20 cellular contexts compared by ENCODE assay signal in the genomic region with DNA sequence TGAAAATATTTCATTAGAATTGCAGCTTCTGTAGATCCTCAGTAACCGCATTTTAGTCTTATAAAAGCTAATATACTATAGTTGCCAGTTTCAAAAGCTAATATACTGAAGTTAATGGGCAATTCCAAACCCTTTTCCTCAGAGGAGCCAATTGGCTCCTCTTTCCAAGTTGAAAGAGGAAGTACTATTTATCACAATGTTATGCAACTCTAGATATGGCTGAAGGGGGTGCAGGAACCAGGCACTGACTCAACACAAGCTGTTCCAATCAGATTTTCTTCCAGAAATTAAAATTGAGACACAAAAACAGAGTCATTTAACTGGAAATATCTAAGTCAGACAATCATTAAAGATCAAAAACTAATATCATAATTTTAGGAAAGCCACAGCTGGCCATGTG.
"Had no signal": no experiment of that assay in that cellular context is flagged by ENCODE, and none has a peak within 500 bp of the region (broad histone marks: within the 10 kb centered on the region; RNA-seq: fewer than 3 reads in every experiment).

No MANE protein-coding gene starts in this region.

- DNase-seq: activated B cell treated with CpG ODN at 0.5 μM for 24 hours; activated CD4-positive, alpha-beta memory T cell treated with anti-CD3 and anti-CD28 coated beads, Interleukin-2, amount 10 ng/mL, durations not matched to agents 7 days and 5 days; activated CD4-positive, alpha-beta T cell treated with anti-CD3 and anti-CD28 coated beads for 48 hours; activated naive CD4-positive, alpha-beta T cell treated with Interleukin-2 at 50 U/mL for 16 hours; activated T-cell treated with anti-CD3 and anti-CD28 coated beads, Interleukin-2, amount 50 U/mL, for 24 hours; brain microvascular endothelial cell; cortex of kidney; gastrocnemius medialis; head of caudate nucleus; occipital lobe; retina; stimulated activated CD4-positive, alpha-beta T cell treated with anti-CD3 and anti-CD28 coated beads, Interleukin-12 subunit alpha, Interleukin-12 subunit beta, amount 100 ng/mL, for 4 hours; stimulated activated CD4-positive, alpha-beta T cell treated with anti-CD3 and anti-CD28 coated beads, Interleukin-1b, Interleukin-23, amount 100 ng/mL, for 48 hours; stimulated activated CD8-positive, alpha-beta memory T cell treated with anti-CD3 and anti-CD28 coated beads, Interleukin-4, amount 100 ng/mL, for 48 hours; stimulated activated naive CD4-positive, alpha-beta T cell; tibial artery had no signal

- H3K36me3 ChIP-seq: brain microvascular endothelial cell, gastrocnemius medialis, tibial artery had no signal

- H3K27me3 Mint-ChIP-seq: activated B cell treated with CpG ODN at 0.5 μM for 24 hours; activated CD4-positive, alpha-beta memory T cell treated with anti-CD3 and anti-CD28 coated beads, Interleukin-2, amount 10 ng/mL, durations not matched to agents 7 days and 5 days; activated T-cell treated with anti-CD3 and anti-CD28 coated beads, Interleukin-2, amount 50 U/mL, for 24 hours; central memory CD8-positive, alpha-beta T cell; memory B cell had no signal

- H3K36me3 Mint-ChIP-seq: memory B cell had no signal

- H3K27ac ChIP-seq: brain microvascular endothelial cell, gastrocnemius medialis, tibial artery had no signal

- H3K4me3 Mint-ChIP-seq: activated B cell treated with CpG ODN at 0.5 μM for 24 hours; activated CD4-positive, alpha-beta memory T cell treated with anti-CD3 and anti-CD28 coated beads, Interleukin-2, amount 10 ng/mL, durations not matched to agents 7 days and 5 days; activated T-cell treated with anti-CD3 and anti-CD28 coated beads, Interleukin-2, amount 50 U/mL, for 24 hours; central memory CD8-positive, alpha-beta T cell; memory B cell; T-helper 1 cell treated with Interleukin-12 subunit alpha and Interleukin-12 subunit beta and Interleukin-4 antibody, amounts not matched to agents 30 μg/mL and 1 μg/mL, for 36 hours had no signal

- H3K27ac Mint-ChIP-seq: activated B cell treated with CpG ODN at 0.5 μM for 24 hours; activated CD4-positive, alpha-beta memory T cell treated with anti-CD3 and anti-CD28 coated beads, Interleukin-2, amount 10 ng/mL, durations not matched to agents 7 days and 5 days; activated T-cell treated with anti-CD3 and anti-CD28 coated beads, Interleukin-2, amount 50 U/mL, for 24 hours; activated T-helper 2 cell treated with anti-CD3 and anti-CD28 coated beads, Interferon-gamma antibody, Interleukin-2, Interleukin-4, amounts not matched to agents 10 μg/mL and 5 μg/mL and 100 μg/mL, durations not matched to agents 14 hours and 24 hours and 36 hours; memory B cell; T-helper 1 cell treated with Interleukin-12 subunit alpha and Interleukin-12 subunit beta and Interleukin-4 antibody, amounts not matched to agents 30 μg/mL and 1 μg/mL, for 36 hours had no signal

- H3K9me3 ChIP-seq: gastrocnemius medialis, tibial artery had no signal

- H3K4me1 ChIP-seq: gastrocnemius medialis had no signal

- H3K27me3 ChIP-seq: brain microvascular endothelial cell, gastrocnemius medialis, tibial artery had no signal

- H3K4me3 ChIP-seq: gastrocnemius medialis, tibial artery had no signal

- H3K4me1 Mint-ChIP-seq: activated B cell treated with CpG ODN at 0.5 μM for 24 hours; activated CD4-positive, alpha-beta memory T cell treated with anti-CD3 and anti-CD28 coated beads, Interleukin-2, amount 10 ng/mL, durations not matched to agents 7 days and 5 days; central memory CD8-positive, alpha-beta T cell; memory B cell had no signal

- H3K9me3 Mint-ChIP-seq: activated CD4-positive, alpha-beta memory T cell treated with anti-CD3 and anti-CD28 coated beads, Interleukin-2, amount 10 ng/mL, durations not matched to agents 7 days and 5 days; T-helper 1 cell treated with Interleukin-12 subunit alpha and Interleukin-12 subunit beta and Interleukin-4 antibody, amounts not matched to agents 30 μg/mL and 1 μg/mL, for 36 hours had no signal

- ATAC-seq: gastrocnemius medialis had no signal
